ENCODE assay signal across 8 cellular contexts in the genomic region with DNA sequence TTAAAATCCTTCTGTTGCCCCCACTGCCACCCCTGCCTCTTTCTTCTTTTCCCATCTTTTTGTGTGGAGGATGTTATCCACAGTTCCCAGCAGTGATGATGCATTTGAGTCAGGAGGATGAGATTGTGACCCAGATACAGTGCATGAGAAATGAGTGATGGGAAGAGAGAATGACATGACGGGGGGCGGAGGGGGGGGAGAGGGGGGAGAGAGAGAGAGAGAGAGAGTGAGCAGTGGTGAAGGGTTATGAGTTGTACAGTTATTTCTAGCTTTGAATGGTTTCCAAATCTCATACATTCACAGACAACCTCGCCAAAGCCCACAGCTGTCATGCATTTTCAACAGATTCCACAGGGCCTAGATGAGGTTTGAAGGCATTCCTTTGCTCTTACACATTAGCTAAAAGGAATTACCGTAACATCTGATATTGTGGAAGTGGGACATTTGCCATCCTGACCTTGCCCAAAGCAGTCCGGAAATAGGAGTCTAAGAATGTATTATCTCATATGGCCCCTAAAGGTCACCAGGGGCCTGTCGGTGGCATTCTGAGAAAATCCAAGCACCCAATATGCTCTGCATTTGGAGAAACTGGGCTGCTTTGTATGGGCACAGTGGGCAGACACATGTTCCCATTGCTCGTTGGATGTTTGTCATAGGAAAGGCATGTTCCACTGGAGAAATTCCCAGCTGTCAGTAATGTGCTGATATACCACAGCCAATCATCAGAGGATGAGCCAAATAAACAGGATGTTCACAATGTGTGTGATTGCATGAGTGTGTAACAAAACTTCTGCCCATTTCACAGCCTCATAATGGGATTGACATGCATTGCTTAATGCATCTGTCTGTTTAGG.
DNase-seq lines count a peak whose midpoint lies in the region; ATAC-seq and TF ChIP-seq lines count a peak whose summit lies in the region.

No MANE protein-coding gene starts in this region.

- H3K9me3 Mint-ChIP-seq in MCF 10A (ENCODE audit: unreplicated experiment), result peaks cover 8% of the 10 kb centered on the region
- peaks cover 4% of the 10 kb centered on the region for H3K9me3 Mint-ChIP-seq in CD4-positive, alpha-beta T cell

- POLR2A ChIA-PET in MCF 10A (lab: Yijun Ruan, JAX), result interaction anchor here (0.6 to 0.7 kb wide), 2 partner anchors 817 to 1787 kb away, joined by 3 read pairs; no protein-coding TSS in a partner anchor
- POLR2A ChIA-PET in CD4-positive, alpha-beta T cell (lab: Charles Lee), result no interaction called here

- H3K4me3 Mint-ChIP-seq in MCF 10A (ENCODE audit: unreplicated experiment), result peak overlapping the region; percentile 48
- H3K4me3 Mint-ChIP-seq in CD4-positive, alpha-beta T cell, result no peak overlapping the region

- no peak overlapping the region for H3K4me3 ChIP-seq in smooth muscle cell

- H4K20me1 ChIP-seq in smooth muscle cell (ENCODE audit: low read depth), result no peaks in the 10 kb centered on the region

- TF ChIP-seq CTCF in MCF 10A (IDR thresholded peaks at IDR 0.05; ENCODE audit: unreplicated experiment), result no peak
- no peak for TF ChIP-seq CTCF in smooth muscle cell (IDR thresholded peaks at IDR 0.05; ENCODE audit: borderline replicate concordance, insufficient read depth, poor library complexity, severe bottlenecking)
- no peak for TF ChIP-seq CTCF in CD4-positive, alpha-beta T cell (IDR thresholded peaks at IDR 0.05)

- peak overlapping the region; percentile 95 for H3K27ac ChIP-seq in smooth muscle cell (ENCODE audit: low read depth)
- no peak overlapping the region for H3K27ac ChIP-seq in CD4-positive, alpha-beta T cell (ENCODE audit: low read depth, low read length)

- 10% methylated on average over 7 of the region's 7 CpGs for WGBS in smooth muscle cell (ENCODE audit: low lambda C conversion rate)

- intact Hi-C loops in MCF 10A (cut with micrococcal nuclease), result loop anchor here (5.0 kb wide), 1 partner anchor 280 kb away; no protein-coding TSS in a partner anchor
- intact Hi-C loops in CD4-positive, alpha-beta T cell (cut with DNase I, micrococcal nuclease), result no loop called here

- BruUV-seq in MCF 10A (replicated peaks; lab: Mats Ljungman, UMichigan), result no TSS peak

- no peaks in the 10 kb centered on the region for H3K36me3 ChIP-seq in smooth muscle cell (ENCODE audit: low read depth)

- H3K9ac ChIP-seq in smooth muscle cell (ENCODE audit: low read depth), result peak overlapping the region; percentile 58

- no peaks in the 10 kb centered on the region for H3K27me3 Mint-ChIP-seq in MCF 10A (ENCODE audit: insufficient read depth, unreplicated experiment)
- no peaks in the 10 kb centered on the region for H3K27me3 Mint-ChIP-seq in CD4-positive, alpha-beta T cell

- CTCF ChIA-PET in MCF 10A (lab: Yijun Ruan, JAX), result no interaction called here
- CTCF ChIA-PET in CD4-positive, alpha-beta T cell (lab: Charles Lee), result no interaction called here

- H3K4me1 ChIP-seq in smooth muscle cell (ENCODE audit: low read depth), result peaks cover 5% of the 10 kb centered on the region

- peak overlapping the region; percentile 73 for H3K4me2 ChIP-seq in smooth muscle cell

- no peak for ATAC-seq in CD4-positive, alpha-beta T cell (ENCODE audit: poor library complexity)

- H3K79me2 ChIP-seq in smooth muscle cell (ENCODE audit: low read depth), result no peaks in the 10 kb centered on the region

- no peaks in the 10 kb centered on the region for H3K9me3 ChIP-seq in smooth muscle cell (replicated peaks; ENCODE audit: low read depth)
- H3K9me3 ChIP-seq in CD4-positive, alpha-beta T cell (ENCODE audit: control insufficient read depth, low read length), result no peaks in the 10 kb centered on the region

- DNase-seq in HPDE6-E6E7 (ENCODE audit: extremely low spot score) (peak; percentile 38), MCF 10A (ENCODE audit: unreplicated experiment) (peak; percentile 91), islet precursor cell (peak; percentile 78), smooth muscle cell (lab: John Stamatoyannopoulos, UW; ENCODE audit: unreplicated experiment) (peak; percentile 38), NCI-H345 treated with DMSO at 0.1 percent for 48 hours (lab: John Stamatoyannopoulos, UW; ENCODE audit: unreplicated experiment) (no peak)
- no peak for DNase-seq in activated CD4-positive, alpha-beta T cell treated with anti-CD3 and anti-CD28 coated beads, Interleukin-2, amount 50 U/mL, for 48 hours
- no peak for DNase-seq in CD4-positive, alpha-beta T cell
- DNase-seq in activated effector memory CD4-positive, alpha-beta T cell treated with anti-CD3 and anti-CD28 coated beads, Interleukin-2, amount 50 U/mL, for 16 hours, result no peak

- H3F3A ChIP-seq in smooth muscle cell (ENCODE audit: low read depth), result peaks cover 20% of the 10 kb centered on the region

- peak overlapping the region; percentile 96 for H3K27ac Mint-ChIP-seq in MCF 10A (ENCODE audit: low read depth, unreplicated experiment)
- no peak overlapping the region for H3K27ac Mint-ChIP-seq in CD4-positive, alpha-beta T cell

- peak overlapping the region; percentile 86 for H2AFZ ChIP-seq in smooth muscle cell (ENCODE audit: low read depth)

- peaks cover 37% of the 10 kb centered on the region for H3K4me1 Mint-ChIP-seq in MCF 10A (ENCODE audit: insufficient read depth, unreplicated experiment)
- H3K4me1 Mint-ChIP-seq in CD4-positive, alpha-beta T cell (ENCODE audit: low read depth), result no peaks in the 10 kb centered on the region

- peaks cover 6% of the 10 kb centered on the region for H3K36me3 Mint-ChIP-seq in MCF 10A (ENCODE audit: insufficient read depth, unreplicated experiment)
- H3K36me3 Mint-ChIP-seq in CD4-positive, alpha-beta T cell (ENCODE audit: low read depth), result no peaks in the 10 kb centered on the region

- H3K27me3 ChIP-seq in smooth muscle cell (ENCODE audit: low read depth), result no peaks in the 10 kb centered on the region
- no peaks in the 10 kb centered on the region for H3K27me3 ChIP-seq in CD4-positive, alpha-beta T cell (ENCODE audit: control insufficient read depth, insufficient read depth, low read length)

Comparison
In these comparisons a context has a peak if more than half of its experiments do, and no peak if none do; other contexts are left out.
1. DNase-seq: peak in HPDE6-E6E7 (single experiment), MCF 10A (single experiment), islet precursor cell (single experiment) and smooth muscle cell (single experiment); none in activated CD4-positive, alpha-beta T cell treated with anti-CD3 and anti-CD28 coated beads, Interleukin-2, amount 50 U/mL, for 48 hours (0 of 2), CD4-positive, alpha-beta T cell (0 of 10), NCI-H345 treated with DMSO at 0.1 percent for 48 hours (single experiment) and activated effector memory CD4-positive, alpha-beta T cell treated with anti-CD3 and anti-CD28 coated beads, Interleukin-2, amount 50 U/mL, for 16 hours (single experiment).